In the genomic region with DNA sequence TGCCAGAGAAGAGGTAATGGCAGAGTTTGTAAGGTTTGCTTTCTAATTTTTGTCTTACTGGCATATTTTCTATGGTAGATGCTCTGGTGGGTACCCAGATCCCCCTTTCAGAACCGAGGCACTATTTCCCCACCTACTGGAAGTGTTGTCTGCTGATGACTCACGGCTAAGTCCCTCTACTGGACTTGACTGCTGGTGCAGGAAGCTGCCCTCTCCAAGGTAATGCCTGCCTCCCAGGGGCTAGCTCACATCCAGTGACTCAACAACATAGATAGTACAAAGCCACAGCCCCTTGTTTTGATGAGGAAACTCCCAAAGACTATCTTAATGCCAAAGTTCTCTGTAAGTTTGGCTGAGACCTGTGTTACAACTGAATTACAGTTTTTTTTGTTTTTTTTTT, we compare ENCODE assay signal across 13 cellular contexts.
A peak's percentile ranks its signal among the peaks of the same experiment; 100 is the strongest.
DNase-seq lines count a peak whose midpoint lies in the region; ATAC-seq and TF ChIP-seq lines count a peak whose summit lies in the region.
"Had no signal": no experiment of that assay in that cellular context is flagged by ENCODE, and none has a peak within 500 bp of the region (broad histone marks: within the 10 kb centered on the region; RNA-seq: fewer than 3 reads in every experiment).

No MANE protein-coding gene starts in this region.

- H2AFZ ChIP-seq in neural progenitor cell (replicated peaks) = no peak overlapping the region

- no peak overlapping the region for H3K27ac ChIP-seq in neural progenitor cell
- H3K27ac ChIP-seq: coronary artery, ovary had no signal

- H3K36me3 Mint-ChIP-seq in neural progenitor cell = no peaks in the 10 kb centered on the region
- no peaks in the 10 kb centered on the region for H3K36me3 Mint-ChIP-seq in stimulated activated effector memory CD8-positive, alpha-beta T cell treated with anti-CD3 and anti-CD28 coated beads, Interleukin-12 subunit alpha, Interleukin-12 subunit beta, amount 100 ng/mL, for 72 hours

- no peaks in the 10 kb centered on the region for H4K20me1 ChIP-seq in neural progenitor cell (ENCODE audit: low read depth)

- H3K4me2 ChIP-seq in neural progenitor cell = no peak overlapping the region

- no peak overlapping the region for H3K4me3 Mint-ChIP-seq in neural progenitor cell
- H3K4me3 Mint-ChIP-seq in stimulated activated effector memory CD8-positive, alpha-beta T cell treated with anti-CD3 and anti-CD28 coated beads, Interleukin-12 subunit alpha, Interleukin-12 subunit beta, amount 100 ng/mL, for 72 hours = no peak overlapping the region
- H3K4me3 Mint-ChIP-seq: T-helper 2 cell treated with Interferon-gamma antibody and Interleukin-4, amounts not matched to agents 5 μg/mL and 100 μg/mL, for 36 hours had no signal

- H3K36me3 ChIP-seq in neural progenitor cell = no peaks in the 10 kb centered on the region
- H3K36me3 ChIP-seq: ovary had no signal

- no peaks in the 10 kb centered on the region for H3K27me3 ChIP-seq in neural progenitor cell
- H3K27me3 ChIP-seq: ovary had no signal

- no peak overlapping the region for H3K27ac Mint-ChIP-seq in neural progenitor cell
- H3K27ac Mint-ChIP-seq in stimulated activated effector memory CD8-positive, alpha-beta T cell treated with anti-CD3 and anti-CD28 coated beads, Interleukin-12 subunit alpha, Interleukin-12 subunit beta, amount 100 ng/mL, for 72 hours = no peak overlapping the region
- H3K27ac Mint-ChIP-seq: T-helper 2 cell treated with Interferon-gamma antibody and Interleukin-4, amounts not matched to agents 5 μg/mL and 100 μg/mL, for 36 hours had no signal

- no peaks in the 10 kb centered on the region for H3K4me1 Mint-ChIP-seq in neural progenitor cell
- H3K4me1 Mint-ChIP-seq in stimulated activated effector memory CD8-positive, alpha-beta T cell treated with anti-CD3 and anti-CD28 coated beads, Interleukin-12 subunit alpha, Interleukin-12 subunit beta, amount 100 ng/mL, for 72 hours = no peaks in the 10 kb centered on the region

- no peak for ATAC-seq in stimulated activated effector memory CD8-positive, alpha-beta T cell treated with anti-CD3 and anti-CD28 coated beads, Interleukin-12 subunit alpha, Interleukin-12 subunit beta, amount 100 ng/mL, for 72 hours
- no peak for ATAC-seq in HG03520 (IDR thresholded peaks at IDR 0.05; ENCODE audit: unreplicated experiment)

- H3K4me1 ChIP-seq in neural progenitor cell = peaks cover 10% of the 10 kb centered on the region

- H3F3A ChIP-seq in neural progenitor cell (ENCODE audit: low read depth) = no peaks in the 10 kb centered on the region

- peak; percentile 11 for DNase-seq in GM03348 (ENCODE audit: low spot score)
- peak; percentile 19 for DNase-seq in NB4 (ENCODE audit: low read depth)
- peak; percentile 87 for DNase-seq in epithelial cell of esophagus (ENCODE audit: low read depth)
- no peak for DNase-seq in neural progenitor cell (ENCODE audit: low spot score)
- no peak for DNase-seq in activated CD4-positive, alpha-beta T cell treated with anti-CD3 and anti-CD28 coated beads for 48 hours
- DNase-seq in stimulated activated effector memory CD8-positive, alpha-beta T cell treated with anti-CD3 and anti-CD28 coated beads, Interleukin-12 subunit alpha, Interleukin-12 subunit beta, amount 100 ng/mL, for 72 hours (ENCODE audit: low spot score in 2 of 2) = no peak
- DNase-seq in COR-L47 (lab: John Stamatoyannopoulos, UW) = no peak
- DNase-seq: activated T-cell treated with anti-CD3 and anti-CD28 coated beads, Interleukin-2, amount 50 U/mL, for 1 hour; NCI-H510A had no signal

- H3K79me2 ChIP-seq in neural progenitor cell (ENCODE audit: low read depth) = no peaks in the 10 kb centered on the region

- H3K27me3 Mint-ChIP-seq in neural progenitor cell (ENCODE audit: insufficient read depth, low read depth) = peaks cover 2% of the 10 kb centered on the region

- no peaks in the 10 kb centered on the region for H3K9me3 Mint-ChIP-seq in neural progenitor cell
- peaks cover 4% of the 10 kb centered on the region for H3K9me3 Mint-ChIP-seq in stimulated activated effector memory CD8-positive, alpha-beta T cell treated with anti-CD3 and anti-CD28 coated beads, Interleukin-12 subunit alpha, Interleukin-12 subunit beta, amount 100 ng/mL, for 72 hours

- no peak for TF ChIP-seq CTCF in NB4 (IDR thresholded peaks at IDR 0.05; ENCODE audit: low read depth, low read length)
- peak; percentile 56 for TF ChIP-seq CTCF in epithelial cell of esophagus (IDR thresholded peaks at IDR 0.05; ENCODE audit: insufficient read depth, low read depth, low read length, missing control alignments)
- peak; percentile 10 for TF ChIP-seq CTCF in neural progenitor cell (IDR thresholded peaks at IDR 0.05)

- no peak for TF ChIP-seq POLR2A in NB4 (IDR thresholded peaks at IDR 0.05; ENCODE audit: extremely low read depth, insufficient read length)

- H3K9me3 ChIP-seq in neural progenitor cell (ENCODE audit: low read depth) = no peaks in the 10 kb centered on the region
- H3K9me3 ChIP-seq: ovary had no signal

- H3K4me3 ChIP-seq in NB4 (ENCODE audit: low read depth, low read length) = no peak overlapping the region
- no peak overlapping the region for H3K4me3 ChIP-seq in epithelial cell of esophagus (ENCODE audit: low read length)
- H3K4me3 ChIP-seq in neural progenitor cell = no peak overlapping the region
- H3K4me3 ChIP-seq: coronary artery, ovary had no signal

- no peak overlapping the region for H3K9ac ChIP-seq in neural progenitor cell

Comparison
In these comparisons a context has a peak if more than half of its experiments do, and no peak if none do; other contexts are left out.
1. DNase-seq: peak in GM03348 (single experiment), NB4 (single experiment) and epithelial cell of esophagus (single experiment); none in neural progenitor cell (single experiment), activated CD4-positive, alpha-beta T cell treated with anti-CD3 and anti-CD28 coated beads for 48 hours (single experiment), stimulated activated effector memory CD8-positive, alpha-beta T cell treated with anti-CD3 and anti-CD28 coated beads, Interleukin-12 subunit alpha, Interleukin-12 subunit beta, amount 100 ng/mL, for 72 hours (0 of 2) and COR-L47 (single experiment).